Comparison of ENCODE assay signal across 8 cellular contexts in genomic region chr1:192807968-192808587, GRCh38. TPM values are rescaled to one million over a fixed set of nuclear protein-coding genes. Genes with fewer than 3 reads are reported as not detected.
DNase-seq lines count a peak whose midpoint lies in the region; ATAC-seq, FAIRE-seq and TF ChIP-seq lines count a peak whose summit lies in the region.

No MANE protein-coding gene starts in this region.

- WGBS in body of pancreas, 2 donors = 4 to 5% methylated on average over 7 to 13 of the region's 13 CpGs

- FAIRE-seq in GM12891 (lab: Jason Lieb, UNC) = no peak

- H3K9me3 ChIP-seq in body of pancreas = no peaks in the 10 kb centered on the region

- H3K27me3 ChIP-seq in body of pancreas (no peaks in the 10 kb centered on the region), layer of hippocampus (ENCODE audit: control insufficient read depth, insufficient read depth, low read length) (no peaks in the 10 kb centered on the region)

- TF ChIP-seq POLR2A in body of pancreas (IDR thresholded peaks at IDR 0.05) (no peak), GM12891 (IDR thresholded peaks at IDR 0.05; ENCODE audit: low read depth, low read length) (no peak)

- TF ChIP-seq CTCF in body of pancreas (IDR thresholded peaks at IDR 0.05) = no peak

- peaks cover 0 to 5% of the 10 kb centered on the region in 2 donors for H3K36me3 ChIP-seq in body of pancreas (replicated peaks in 1 of 2; ENCODE audit: insufficient read depth in 1 of 2, low read depth in 2 of 2)

- peak overlapping the region; percentile 62 to 83 for H3K4me3 ChIP-seq in body of pancreas

- DNase-seq in Daoy (ENCODE audit: low read depth) (peak; percentile 32), NAMALWA (ENCODE audit: low spot score) (peak; percentile 45), body of pancreas (no peak), stromal cell of bone marrow (ENCODE audit: low read depth) (peak; percentile 40), GM12891 (ENCODE audit: insufficient read length, low spot score) (no peak), HT-29 (ENCODE audit: low spot score) (no peak)

- H3K4me1 ChIP-seq in body of pancreas = peaks cover 36% of the 10 kb centered on the region

- intact Hi-C loops in body of pancreas (cut with DNase I) = no loop called here

- H3K27ac ChIP-seq in body of pancreas (peak overlapping the region; percentile 89 to 97 (median 92)), layer of hippocampus (ENCODE audit: low read depth, low read length) (peak overlapping the region; percentile 97)

- peak; percentile 20 for ATAC-seq in body of pancreas
- no peak for ATAC-seq in GM19463 (IDR thresholded peaks at IDR 0.05; ENCODE audit: unreplicated experiment)

TF ChIP-seq in GM12891, 5 proteins besides CTCF, POLR2A, EP300 and RAD21:
- TF ChIP-seq SPI1 (IDR thresholded peaks at IDR 0.05; ENCODE audit: low read depth, low read length) (no peak), PAX5 (IDR thresholded peaks at IDR 0.05; ENCODE audit: insufficient read depth, low read length, severe bottlenecking) (no peak), POLR2AphosphoS5 (IDR thresholded peaks at IDR 0.05; ENCODE audit: low read depth, low read length) (no peak), POU2F2 (IDR thresholded peaks at IDR 0.05; ENCODE audit: low read depth, low read length) (no peak), TAF1 (IDR thresholded peaks at IDR 0.05; ENCODE audit: low read depth, low read length) (no peak)

RNA-seq across cellular contexts. Expression of gene RGS2, which starts 0.8 kb away (rescaled TPM):
- total RNA-seq in Daoy (2014; rRNA removed; shearing (Covaris generic)) = 7.6 and 7.9 TPM in 2 replicates
- 10 to 100 TPM; 14.5 to 32.7 TPM for total RNA-seq in body of pancreas
- polyA plus RNA-seq in GM12891 (2012; ENCODE audit: low read depth, missing spikeins) = 21.5 TPM
- total RNA-seq in HT-29 (2014; rRNA removed; shearing (Covaris generic)) = 10.4 and 10.5 TPM in 2 replicates

Comparison
In these comparisons a context has a peak if more than half of its experiments do, and no peak if none do; other contexts are left out.
1. DNase-seq: peak in Daoy (single experiment), NAMALWA (single experiment) and stromal cell of bone marrow (single experiment); none in body of pancreas (0 of 4), GM12891 (single experiment) and HT-29 (single experiment).